Comparison of ENCODE assay signal across 23 cellular contexts in genomic region chr2:187009483-187010239, GRCh38.
DNase-seq lines count a peak whose midpoint lies in the region; ATAC-seq and TF ChIP-seq lines count a peak whose summit lies in the region.
"Had no signal": no experiment of that assay in that cellular context is flagged by ENCODE, and none has a peak within 500 bp of the region (broad histone marks: within the 10 kb centered on the region; RNA-seq: fewer than 3 reads in every experiment).

No MANE protein-coding gene starts in this region.

- CTCF ChIA-PET in PC-9 (lab: Charles Lee): no interaction called here

- no peak overlapping the region for H2BK120ac ChIP-seq in trophoblast cell (ENCODE audit: insufficient read depth, low read length, poor library complexity)

- peak; percentile 76 for ATAC-seq in RWPE2 (ENCODE audit: low read depth)

- no TSS peak for BruUV-seq in PC-9 (replicated peaks; lab: Mats Ljungman, UMichigan)

- no peak overlapping the region for H3K4me3 ChIP-seq in PC-9
- H3K4me3 ChIP-seq in RWPE2 (ENCODE audit: severe bottlenecking): no peak overlapping the region
- H3K4me3 ChIP-seq in trophoblast cell (ENCODE audit: low read depth, low read length): no peak overlapping the region
- no peak overlapping the region for H3K4me3 ChIP-seq in brain microvascular endothelial cell (ENCODE audit: low read depth, low read length)
- H3K4me3 ChIP-seq: GM23248, SJSA1 had no signal

- no peaks in the 10 kb centered on the region for H3K9me3 ChIP-seq in PC-9 (ENCODE audit: insufficient read depth, low read depth)
- no peaks in the 10 kb centered on the region for H3K9me3 ChIP-seq in RWPE2 (ENCODE audit: severe bottlenecking)
- H3K9me3 ChIP-seq in trophoblast cell (ENCODE audit: insufficient read depth, low read depth, low read length): no peaks in the 10 kb centered on the region
- H3K9me3 ChIP-seq: SJSA1 had no signal

- in situ Hi-C loops in brain microvascular endothelial cell (cut with HindIII; ENCODE audit: low pct_ligation_motif_present, low sequenced_read_pairs): no loop called here

- no peaks in the 10 kb centered on the region for H3F3A ChIP-seq in PC-9 (ENCODE audit: insufficient read depth, low read depth)

- H4K91ac ChIP-seq in trophoblast cell (ENCODE audit: low read depth, low read length): no peak overlapping the region

- H3K27ac ChIP-seq in PC-9 (no peak overlapping the region), RWPE2 (ENCODE audit: poor library complexity, severe bottlenecking) (no peak overlapping the region), epithelial cell of prostate (peak overlapping the region; percentile 66), trophoblast cell (ENCODE audit: low read depth, low read length) (no peak overlapping the region), brain microvascular endothelial cell (no peak overlapping the region)
- H3K27ac ChIP-seq: GM23248, SJSA1 had no signal

- H3K14ac ChIP-seq in trophoblast cell (ENCODE audit: low read length): no peak overlapping the region

- TF ChIP-seq CTCF in PC-9 (conservative IDR thresholded peaks at IDR 0.05) (no peak), RWPE2 (IDR thresholded peaks at IDR 0.05; ENCODE audit: poor library complexity, severe bottlenecking) (no peak), brain microvascular endothelial cell (IDR thresholded peaks at IDR 0.05; ENCODE audit: low read depth, low read length, missing control alignments) (no peak)

- no peaks in the 10 kb centered on the region for H4K20me1 ChIP-seq in PC-9 (ENCODE audit: insufficient read depth)

- no CpG with 5 or more reads among the region's 2 CpGs for WGBS in trophoblast cell (ENCODE audit: extremely low coverage, insufficient coverage, insufficient read length)

- POLR2A ChIA-PET in PC-9 (lab: Charles Lee; ENCODE audit: unreplicated experiment): no interaction called here

- H3K4me1 ChIP-seq in PC-9 (replicated peaks; ENCODE audit: insufficient read depth) (no peaks in the 10 kb centered on the region), RWPE2 (ENCODE audit: insufficient read depth, poor library complexity, severe bottlenecking) (peaks cover 13% of the 10 kb centered on the region), trophoblast cell (ENCODE audit: control insufficient read depth in 1 of 2, insufficient read depth in 2 of 2, low read length in 2 of 2) (no peaks in the 10 kb centered on the region)
- H3K4me1 ChIP-seq: SJSA1 had no signal

- H4K8ac ChIP-seq in trophoblast cell (ENCODE audit: low read depth, low read length): no peak overlapping the region

- H3K23ac ChIP-seq in trophoblast cell (ENCODE audit: low read length): no peak overlapping the region

- no peaks in the 10 kb centered on the region for H3K79me1 ChIP-seq in trophoblast cell (ENCODE audit: low read length)

- H4K12ac ChIP-seq in trophoblast cell (ENCODE audit: low read depth, low read length): no peak overlapping the region

- H3K4me2 ChIP-seq in PC-9 (no peak overlapping the region), trophoblast cell (ENCODE audit: low read length) (no peak overlapping the region)

- no peak overlapping the region for H3K9ac ChIP-seq in trophoblast cell (ENCODE audit: low read length)
- H3K9ac ChIP-seq: GM23248 had no signal

- intact Hi-C loops in PC-9 (cut with micrococcal nuclease; ENCODE audit: unreplicated experiment): no loop called here

- H2BK12ac ChIP-seq in trophoblast cell (ENCODE audit: low read length): no peak overlapping the region

- H2AK5ac ChIP-seq in trophoblast cell (ENCODE audit: low read length): no peak overlapping the region

- no peak overlapping the region for H3K18ac ChIP-seq in trophoblast cell (ENCODE audit: low read length)

- H3K79me2 ChIP-seq in PC-9 (ENCODE audit: low read depth) (no peaks in the 10 kb centered on the region), trophoblast cell (ENCODE audit: control insufficient read depth, insufficient read depth, low read length, poor library complexity) (no peaks in the 10 kb centered on the region)

- no peaks in the 10 kb centered on the region for H3K9me2 ChIP-seq in PC-9 (ENCODE audit: insufficient read depth)

- H2AFZ ChIP-seq in PC-9 (0 out of 2 replicates have a peak overlapping the region, but pooled peaks have one; percentile 52), trophoblast cell (ENCODE audit: insufficient read depth, low read length, poor library complexity) (no peak overlapping the region)
- H2AFZ ChIP-seq: GM23248 had no signal

- H2BK5ac ChIP-seq in trophoblast cell (ENCODE audit: low read depth, low read length, poor library complexity): no peak overlapping the region

- DNase-seq in PC-9 (no peak), RWPE2 (ENCODE audit: low spot score) (no peak), epithelial cell of prostate (ENCODE audit: low read depth, low spot score) (peak; percentile 93), trophoblast cell (peak; percentile 80 to 95), inferior parietal cortex (ENCODE audit: extremely low spot score) (no peak), kidney glomerular epithelial cell (lab: John Stamatoyannopoulos, UW) (no peak), brain microvascular endothelial cell (no peak)
- DNase-seq: C1 segment of cervical spinal cord; CD4-positive, alpha-beta memory T cell; COR-L47; DMS79; GF-D8; GM23248; H7; NCI-H1092; NCI-H1417 treated with DMSO at 0.1 percent for 48 hours; NCI-H1694 treated with DMSO at 0.1 percent for 48 hours; NCI-H2081; NCI-H2227 treated with DMSO at 0.1 percent for 48 hours; NCI-H510A; NCI-H69; Right ventricle myocardium superior had no signal

- H3K27me3 ChIP-seq in PC-9 (ENCODE audit: insufficient read depth, low read depth) (no peaks in the 10 kb centered on the region), RWPE2 (ENCODE audit: insufficient read depth, poor library complexity, severe bottlenecking) (no peaks in the 10 kb centered on the region), trophoblast cell (ENCODE audit: insufficient read depth, low read length) (no peaks in the 10 kb centered on the region), brain microvascular endothelial cell (replicated peaks) (no peaks in the 10 kb centered on the region)
- H3K27me3 ChIP-seq: SJSA1 had no signal

- H3K36me3 ChIP-seq in PC-9 (ENCODE audit: low read depth) (no peaks in the 10 kb centered on the region), RWPE2 (ENCODE audit: low read depth) (no peaks in the 10 kb centered on the region), trophoblast cell (ENCODE audit: control insufficient read depth in 1 of 2, insufficient read depth in 2 of 2, low read length in 2 of 2) (no peaks in the 10 kb centered on the region), brain microvascular endothelial cell (replicated peaks) (no peaks in the 10 kb centered on the region)
- H3K36me3 ChIP-seq: SJSA1 had no signal

- no peak overlapping the region for H3K4ac ChIP-seq in trophoblast cell (ENCODE audit: low read depth, low read length)

Comparison
In these comparisons a context has a peak if more than half of its experiments do, and no peak if none do; other contexts are left out.
1. DNase-seq: peak in epithelial cell of prostate (single experiment) and trophoblast cell (2 of 2); none in PC-9 (0 of 2), RWPE2 (single experiment), inferior parietal cortex (single experiment), kidney glomerular epithelial cell (single experiment) and brain microvascular endothelial cell (single experiment).